ENCODE assay signal across 13 cellular contexts in the genomic region with DNA sequence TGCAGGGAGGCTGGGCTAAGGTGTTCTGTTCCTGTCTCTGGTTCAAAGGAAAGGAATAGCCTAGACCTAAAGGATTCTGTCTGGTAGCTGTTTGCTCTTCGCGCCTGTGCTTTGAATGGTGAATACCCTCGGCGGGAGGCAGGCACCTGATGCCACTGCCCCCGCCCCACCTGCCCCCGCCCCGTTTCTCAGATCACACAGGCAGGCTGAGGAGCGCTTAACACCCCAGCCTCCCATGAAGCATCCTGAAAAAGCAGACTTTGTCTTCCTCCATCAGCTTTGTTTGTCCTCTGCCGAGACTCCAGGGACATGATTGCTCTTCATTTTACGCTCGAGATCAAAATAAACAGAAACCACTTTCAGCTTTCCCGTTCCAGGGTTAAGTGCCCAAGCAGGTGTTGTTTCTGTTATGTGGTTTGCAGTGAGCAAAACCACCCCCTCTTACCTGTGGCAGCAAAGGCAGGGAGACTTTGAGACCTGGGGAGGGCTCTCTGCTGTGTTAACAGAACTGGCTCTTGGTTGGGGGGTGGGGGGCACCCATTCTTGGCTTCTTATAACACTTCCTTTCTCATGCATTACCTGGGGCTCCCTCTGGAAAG.
A peak's percentile ranks its signal among the peaks of the same experiment; 100 is the strongest.
DNase-seq lines count a peak whose midpoint lies in the region; ATAC-seq and TF ChIP-seq lines count a peak whose summit lies in the region.
"Had no signal": no experiment of that assay in that cellular context is flagged by ENCODE, and none has a peak within 500 bp of the region (broad histone marks: within the 10 kb centered on the region; RNA-seq: fewer than 3 reads in every experiment).

No MANE protein-coding gene starts in this region.

- no peaks in the 10 kb centered on the region for H3K36me3 Mint-ChIP-seq in CD4-positive, alpha-beta T cell (ENCODE audit: low read depth)
- H3K36me3 Mint-ChIP-seq: type B pancreatic cell had no signal

- POLR2A ChIA-PET in OCI-LY7 (lab: Charles Lee), result no interaction called here
- POLR2A ChIA-PET in CD4-positive, alpha-beta T cell (lab: Charles Lee), result no interaction called here

- no peak overlapping the region for H3K4me3 Mint-ChIP-seq in CD4-positive, alpha-beta T cell
- H3K4me3 Mint-ChIP-seq: type B pancreatic cell had no signal

- ATAC-seq in HG02588 (IDR thresholded peaks at IDR 0.05; ENCODE audit: unreplicated experiment) (no peak), HG03442 (IDR thresholded peaks at IDR 0.05; ENCODE audit: unreplicated experiment) (no peak)
- ATAC-seq in CD4-positive, alpha-beta T cell (ENCODE audit: poor library complexity), result no peak
- ATAC-seq: psoas muscle had no signal

- DNase-seq in COR-L47 (lab: John Stamatoyannopoulos, UW), result peak; percentile 88
- DNase-seq in NCI-H1105 treated with DMSO at 0.1 percent for 48 hours (lab: John Stamatoyannopoulos, UW), result peak; percentile 95
- peak; percentile 49 for DNase-seq in NCI-H2227 (lab: John Stamatoyannopoulos, UW; ENCODE audit: unreplicated experiment)
- no peak for DNase-seq in hepatocyte (ENCODE audit: low spot score)
- no peak for DNase-seq in OCI-LY7 (ENCODE audit: low spot score)
- DNase-seq in CD4-positive, alpha-beta T cell, result no peak
- DNase-seq: activated CD4-positive, alpha-beta T cell treated with anti-CD3 and anti-CD28 coated beads, Interleukin-2, amount 50 U/mL, for 48 hours; activated effector memory CD4-positive, alpha-beta T cell treated with anti-CD3 and anti-CD28 coated beads, Interleukin-2, amount 50 U/mL, for 16 hours; Peyer's patch; psoas muscle had no signal

- H3K4me1 Mint-ChIP-seq in CD4-positive, alpha-beta T cell (ENCODE audit: low read depth), result no peaks in the 10 kb centered on the region

- no peaks in the 10 kb centered on the region for H3K79me2 ChIP-seq in hepatocyte
- no peaks in the 10 kb centered on the region for H3K79me2 ChIP-seq in OCI-LY7 (ENCODE audit: insufficient read depth, low read depth, low read length)

- 7% methylated on average over 10 of the region's 12 CpGs for WGBS in hepatocyte (ENCODE audit: low lambda C conversion rate, missing lambda C conversion rate)

- H3K36me3 ChIP-seq in hepatocyte (replicated peaks; ENCODE audit: insufficient read depth, low read depth) (no peaks in the 10 kb centered on the region), OCI-LY7 (ENCODE audit: insufficient read depth, low read length) (no peaks in the 10 kb centered on the region)
- H3K36me3 ChIP-seq: Peyer's patch had no signal

- H2AFZ ChIP-seq in hepatocyte, result no peak overlapping the region
- no peak overlapping the region for H2AFZ ChIP-seq in OCI-LY7 (ENCODE audit: low read length)

- BruUV-seq in OCI-LY7 (replicated peaks; lab: Mats Ljungman, UMichigan), result no TSS peak

- TF ChIP-seq CTCF in hepatocyte (IDR thresholded peaks at IDR 0.05; ENCODE audit: poor library complexity) (no peak), OCI-LY7 (conservative IDR thresholded peaks at IDR 0.05; ENCODE audit: low read length) (no peak)
- no peak for TF ChIP-seq CTCF in CD4-positive, alpha-beta T cell (IDR thresholded peaks at IDR 0.05)

- H3K9me3 ChIP-seq in hepatocyte (ENCODE audit: low read depth), result no peaks in the 10 kb centered on the region
- H3K9me3 ChIP-seq in OCI-LY7 (ENCODE audit: low read length), result no peaks in the 10 kb centered on the region
- H3K9me3 ChIP-seq in CD4-positive, alpha-beta T cell (ENCODE audit: control insufficient read depth, low read length), result no peaks in the 10 kb centered on the region
- H3K9me3 ChIP-seq: Peyer's patch, psoas muscle had no signal

- no peak overlapping the region for H3K27ac Mint-ChIP-seq in CD4-positive, alpha-beta T cell
- H3K27ac Mint-ChIP-seq: type B pancreatic cell had no signal

- no peak overlapping the region for H3K4me3 ChIP-seq in hepatocyte
- H3K4me3 ChIP-seq in OCI-LY7 (ENCODE audit: low read depth, low read length, poor library complexity, severe bottlenecking), result no peak overlapping the region
- H3K4me3 ChIP-seq: Peyer's patch, psoas muscle had no signal

- no peaks in the 10 kb centered on the region for H3K9me3 Mint-ChIP-seq in CD4-positive, alpha-beta T cell

- CTCF ChIA-PET in OCI-LY7 (lab: Charles Lee; ENCODE audit: unreplicated experiment), result no interaction called here
- CTCF ChIA-PET in CD4-positive, alpha-beta T cell (lab: Charles Lee), result no interaction called here

- intact Hi-C loops in OCI-LY7 (cut with micrococcal nuclease; ENCODE audit: unreplicated experiment), result no loop called here
- intact Hi-C loops in CD4-positive, alpha-beta T cell (cut with DNase I, micrococcal nuclease), result no loop called here

- H4K20me1 ChIP-seq in hepatocyte (ENCODE audit: insufficient read depth, poor library complexity, severe bottlenecking), result no peaks in the 10 kb centered on the region
- no peaks in the 10 kb centered on the region for H4K20me1 ChIP-seq in OCI-LY7 (ENCODE audit: insufficient read depth, low read length)

- peak overlapping the region; percentile 73 for H3K4me2 ChIP-seq in hepatocyte
- H3K4me2 ChIP-seq in OCI-LY7 (ENCODE audit: low read length), result no peak overlapping the region

- H3K27ac ChIP-seq in hepatocyte (no peak overlapping the region), OCI-LY7 (ENCODE audit: low read depth, low read length, poor library complexity, severe bottlenecking) (no peak overlapping the region)
- no peak overlapping the region for H3K27ac ChIP-seq in CD4-positive, alpha-beta T cell (ENCODE audit: low read depth, low read length)
- H3K27ac ChIP-seq: Peyer's patch, psoas muscle had no signal

- no peaks in the 10 kb centered on the region for H3K9me2 ChIP-seq in hepatocyte (replicated peaks; ENCODE audit: insufficient read depth)
- no peaks in the 10 kb centered on the region for H3K9me2 ChIP-seq in OCI-LY7 (ENCODE audit: insufficient read depth, low read length)

- no peaks in the 10 kb centered on the region for H3K27me3 ChIP-seq in hepatocyte
- no peaks in the 10 kb centered on the region for H3K27me3 ChIP-seq in CD4-positive, alpha-beta T cell (ENCODE audit: control insufficient read depth, insufficient read depth, low read length)
- H3K27me3 ChIP-seq: Peyer's patch had no signal

- no peaks in the 10 kb centered on the region for H3K27me3 Mint-ChIP-seq in CD4-positive, alpha-beta T cell

- no peaks in the 10 kb centered on the region for H3K4me1 ChIP-seq in hepatocyte (ENCODE audit: insufficient read depth)
- H3K4me1 ChIP-seq in OCI-LY7 (ENCODE audit: insufficient read depth, low read length, poor library complexity, severe bottlenecking), result no peaks in the 10 kb centered on the region
- H3K4me1 ChIP-seq: Peyer's patch, psoas muscle had no signal

Comparison
In these comparisons a context has a peak if more than half of its experiments do, and no peak if none do; other contexts are left out.
1. DNase-seq: peak in COR-L47 (single experiment), NCI-H1105 treated with DMSO at 0.1 percent for 48 hours (single experiment) and NCI-H2227 (single experiment); none in hepatocyte (single experiment), OCI-LY7 (single experiment) and CD4-positive, alpha-beta T cell (0 of 10).